In genomic region chr7:22174574-22174953, GRCh38 we compare ENCODE assay signal across 1 cellular context.
TF ChIP-seq lines count a peak whose summit lies in the region.

No MANE protein-coding gene starts in this region.

TF ChIP-seq in HepG2, 621 proteins besides CTCF, POLR2A, EP300 and RAD21 (continued from another document):
- no peak for TF ChIP-seq PRDM4 (CRISPR knock-in tag; IDR thresholded peaks at IDR 0.05; ENCODE audit: borderline replicate concordance)
- TF ChIP-seq ZNF574 (CRISPR knock-in tag; IDR thresholded peaks at IDR 0.05): no peak
- TF ChIP-seq ZNF713 (CRISPR knock-in tag; IDR thresholded peaks at IDR 0.05): no peak
- no peak for TF ChIP-seq NFE2L2 (IDR thresholded peaks at IDR 0.05; ENCODE audit: low read length)
- no peak for TF ChIP-seq ZMYM2 (CRISPR knock-in tag; IDR thresholded peaks at IDR 0.05)
- no peak for TF ChIP-seq ZNF343 (CRISPR knock-in tag; IDR thresholded peaks at IDR 0.05)
